In genomic region chr16:86974120-86974519, GRCh38 we compare ENCODE assay signal across 25 cellular contexts.
DNase-seq lines count a peak whose midpoint lies in the region; ATAC-seq, FAIRE-seq and TF ChIP-seq lines count a peak whose summit lies in the region.
"Had no signal": no experiment of that assay in that cellular context is flagged by ENCODE, and none has a peak within 500 bp of the region (broad histone marks: within the 10 kb centered on the region; RNA-seq: fewer than 3 reads in every experiment).

No MANE protein-coding gene starts in this region.

- H3K9me3 ChIP-seq in HepG2 (ENCODE audit: low read length) (no peaks in the 10 kb centered on the region), right lobe of liver (no peaks in the 10 kb centered on the region), lower lobe of right lung (no peaks in the 10 kb centered on the region), spleen (peaks cover 0 to 4% (median 0%) of the 10 kb centered on the region in 8 donors)
- H3K9me3 ChIP-seq: BE2C had no signal

- TF ChIP-seq CTCF in HepG2 (CRISPR knock-in tag; IDR thresholded peaks at IDR 0.05) (no peak), right lobe of liver (IDR thresholded peaks at IDR 0.05) (no peak), lower lobe of right lung (IDR thresholded peaks at IDR 0.05) (no peak), spleen (IDR thresholded peaks at IDR 0.05 in 8 of 11, conservative IDR thresholded peaks at IDR 0.05 in 3 of 11) (no peak)

- H4K20me1 ChIP-seq in HepG2 (ENCODE audit: insufficient read depth, low read length), result no peaks in the 10 kb centered on the region
- H4K20me1 ChIP-seq: BLaER1 treated with 17β-estradiol and CSF1 and Interleukin-3, amounts not matched to agents 10 nM and 100 nM had no signal

- H3K36me3 ChIP-seq in HepG2 (replicated peaks in 1 of 2; ENCODE audit: control insufficient read depth in 1 of 2, insufficient read depth in 2 of 2, low read length in 2 of 2) (no peaks in the 10 kb centered on the region), right lobe of liver (no peaks in the 10 kb centered on the region), lower lobe of right lung (no peaks in the 10 kb centered on the region), spleen (no peaks in the 10 kb centered on the region)
- H3K36me3 ChIP-seq: BE2C; BLaER1 treated with 17β-estradiol and CSF1 and Interleukin-3, amounts not matched to agents 10 nM and 100 nM had no signal

- no peak overlapping the region for H2AFZ ChIP-seq in HepG2 (ENCODE audit: low read length)
- H2AFZ ChIP-seq: GM23248 had no signal

- no peaks in the 10 kb centered on the region for H3K79me2 ChIP-seq in HepG2 (ENCODE audit: insufficient read depth, low read length)

- FAIRE-seq in HepG2 (lab: Jason Lieb, UNC), result no peak
- FAIRE-seq: A549, GM12891, GM18507 had no signal

- no peak for DNase-seq in HepG2 (ENCODE audit: low spot score)
- no peak for DNase-seq in right lobe of liver
- peak; percentile 20 for DNase-seq in lower lobe of right lung
- DNase-seq in spleen, result peak; percentile 29
- DNase-seq in activated CD4-positive, alpha-beta T cell treated with anti-CD3 and anti-CD28 coated beads, Interleukin-2, amount 10 ng/mL, durations not matched to agents 24 days and 14 days, result no peak
- DNase-seq: 8988T; ACHN; AML-193; BE2C; Calu3; CD4-positive, alpha-beta T cell; COR-L47; DMS53; DMS79 treated with DMSO at 0.1 percent for 48 hours; GF-D8; GM23248; H9 had no signal

- no peaks in the 10 kb centered on the region for H3K9me3 Mint-ChIP-seq in activated CD4-positive, alpha-beta T cell treated with anti-CD3 and anti-CD28 coated beads, Interleukin-2, amount 10 ng/mL, durations not matched to agents 24 days and 14 days
- H3K9me3 Mint-ChIP-seq: CD4-positive, alpha-beta T cell had no signal

- intact Hi-C loops in HepG2 (cut with micrococcal nuclease; ENCODE audit: unreplicated experiment), result no loop called here
- intact Hi-C loops in right lobe of liver (cut with DNase I), result no loop called here
- intact Hi-C loops in lower lobe of right lung (cut with DNase I), result no loop called here
- intact Hi-C loops in spleen (cut with DNase I; ENCODE audit: low total_unique reads), result no loop called here
- intact Hi-C loops in activated CD4-positive, alpha-beta T cell treated with anti-CD3 and anti-CD28 coated beads, Interleukin-2, amount 10 ng/mL, durations not matched to agents 24 days and 14 days (cut with micrococcal nuclease), result no loop called here

- H3K9ac ChIP-seq in HepG2 (ENCODE audit: insufficient read depth, low read depth, low read length), result no peak overlapping the region
- H3K9ac ChIP-seq: BLaER1 treated with 17β-estradiol and CSF1 and Interleukin-3, amounts not matched to agents 10 nM and 100 nM; GM23248 had no signal

- H3K27ac ChIP-seq in HepG2 (ENCODE audit: extremely low read length, insufficient read depth, low read length) (no peak overlapping the region), right lobe of liver (no peak overlapping the region), lower lobe of right lung (no peak overlapping the region), spleen (no peak overlapping the region)
- H3K27ac ChIP-seq: A549; BLaER1 treated with 17β-estradiol and CSF1 and Interleukin-3, amounts not matched to agents 10 nM and 100 nM; GM23248 had no signal

- no peak overlapping the region for H3K4me3 Mint-ChIP-seq in activated CD4-positive, alpha-beta T cell treated with anti-CD3 and anti-CD28 coated beads, Interleukin-2, amount 10 ng/mL, durations not matched to agents 24 days and 14 days
- H3K4me3 Mint-ChIP-seq: CD14-positive monocyte; CD4-positive, alpha-beta T cell; H9 had no signal

- ATAC-seq in HepG2, result no peak
- no peak for ATAC-seq in right lobe of liver
- ATAC-seq in lower lobe of right lung, result no peak
- ATAC-seq in HG02798 (IDR thresholded peaks at IDR 0.05; ENCODE audit: poor library complexity, unreplicated experiment), result no peak
- no peak for ATAC-seq in GM21619 (IDR thresholded peaks at IDR 0.05; ENCODE audit: unreplicated experiment)
- ATAC-seq: A549, HCT116 had no signal

- H3K4me3 ChIP-seq in HepG2 (replicated peaks in 1 of 3; ENCODE audit: insufficient read depth in 1 of 3, low read depth in 2 of 3, low read length in 3 of 3) (no peak overlapping the region), right lobe of liver (no peak overlapping the region), lower lobe of right lung (no peak overlapping the region), spleen (no peak overlapping the region)
- H3K4me3 ChIP-seq: A549; BLaER1 treated with 17β-estradiol and CSF1 and Interleukin-3, amounts not matched to agents 10 nM and 100 nM; GM23248 had no signal

- peaks cover 2 to 19% of the 10 kb centered on the region in 2 experiments; a peak in 1 of 5 replicates for H3K27me3 ChIP-seq in HepG2 (ENCODE audit: control insufficient read depth in 1 of 2, insufficient read depth in 2 of 2, low read length in 2 of 2)
- no peaks in the 10 kb centered on the region for H3K27me3 ChIP-seq in right lobe of liver
- H3K27me3 ChIP-seq in lower lobe of right lung (ENCODE audit: low read depth), result peaks cover 3% of the 10 kb centered on the region
- H3K27me3 ChIP-seq in spleen (replicated peaks in 1 of 7), result peaks cover 0 to 49% (median 0%) of the 10 kb centered on the region in 7 donors
- H3K27me3 ChIP-seq: BE2C; BLaER1 treated with 17β-estradiol and CSF1 and Interleukin-3, amounts not matched to agents 10 nM and 100 nM had no signal

- H3K27me3 Mint-ChIP-seq in activated CD4-positive, alpha-beta T cell treated with anti-CD3 and anti-CD28 coated beads, Interleukin-2, amount 10 ng/mL, durations not matched to agents 24 days and 14 days, result no peaks in the 10 kb centered on the region
- H3K27me3 Mint-ChIP-seq: CD4-positive, alpha-beta T cell had no signal

- no peak overlapping the region for H3K4me2 ChIP-seq in HepG2 (ENCODE audit: low read depth, low read length)
- H3K4me2 ChIP-seq: A549; BLaER1 treated with 17β-estradiol and CSF1 and Interleukin-3, amounts not matched to agents 10 nM and 100 nM had no signal

- no peak for TF ChIP-seq POLR2A in HepG2 (IDR thresholded peaks at IDR 0.05; ENCODE audit: insufficient read depth in 1 of 2, low read depth in 2 of 2, low read length in 2 of 2)
- no peak for TF ChIP-seq POLR2A in right lobe of liver (IDR thresholded peaks at IDR 0.05)
- TF ChIP-seq POLR2A in spleen (IDR thresholded peaks at IDR 0.05), result no peak

- H3K4me1 ChIP-seq in HepG2 (ENCODE audit: insufficient read depth, low read length) (no peaks in the 10 kb centered on the region), right lobe of liver (no peaks in the 10 kb centered on the region), lower lobe of right lung (no peaks in the 10 kb centered on the region), spleen (peaks cover 0 to 3% (median 0%) of the 10 kb centered on the region in 6 donors)
- H3K4me1 ChIP-seq: BE2C had no signal

- TF ChIP-seq EP300 in HepG2 (IDR thresholded peaks at IDR 0.05; ENCODE audit: low read depth in 2 of 2, low read length in 2 of 2) (no peak), HepG2 (CRISPR knock-in tag; IDR thresholded peaks at IDR 0.05; ENCODE audit: borderline replicate concordance) (no peak)

- no peaks in the 10 kb centered on the region for H3K4me1 Mint-ChIP-seq in activated CD4-positive, alpha-beta T cell treated with anti-CD3 and anti-CD28 coated beads, Interleukin-2, amount 10 ng/mL, durations not matched to agents 24 days and 14 days

- no peak for TF ChIP-seq RAD21 in HepG2 (CRISPR knock-in tag; IDR thresholded peaks at IDR 0.05)

- in situ Hi-C loops in HepG2 (cut with HindIII; ENCODE audit: extremely low pct_ligation_motif_present, low pct_unique_long_range_greater_than_20kb), result no loop called here

- POLR2A ChIA-PET in HepG2 (lab: Yijun Ruan, JAX), result no interaction called here

- H3K36me3 Mint-ChIP-seq in activated CD4-positive, alpha-beta T cell treated with anti-CD3 and anti-CD28 coated beads, Interleukin-2, amount 10 ng/mL, durations not matched to agents 24 days and 14 days (ENCODE audit: low read depth), result no peaks in the 10 kb centered on the region
- H3K36me3 Mint-ChIP-seq: CD14-positive monocyte had no signal

- H3K27ac Mint-ChIP-seq in activated CD4-positive, alpha-beta T cell treated with anti-CD3 and anti-CD28 coated beads, Interleukin-2, amount 10 ng/mL, durations not matched to agents 24 days and 14 days, result no peak overlapping the region
- H3K27ac Mint-ChIP-seq: CD14-positive monocyte; CD4-positive, alpha-beta T cell; H9 had no signal

- BruUV-seq in HepG2 (replicated peaks; lab: Mats Ljungman, UMichigan), result no TSS peak

- WGBS in HepG2 (ENCODE audit: low lambda C conversion rate), result 20% methylated on average over 1 of the region's 2 CpGs
- WGBS in right lobe of liver (ENCODE audit: insufficient coverage, low coverage, low lambda C conversion rate, missing lambda C conversion rate), result no CpG with 5 or more reads among the region's 2 CpGs
- WGBS in spleen, 5 donors, result 77 to 100% (median 95%) methylated on average over 2 of the region's 2 CpGs

- CTCF ChIA-PET in HepG2 (lab: Yijun Ruan, JAX; ENCODE audit: low intra/inter-chr PET ratio, low total read pairs), result no interaction called here

TF ChIP-seq in HepG2, 621 proteins besides CTCF, POLR2A, EP300 and RAD21:
- no peak for TF ChIP-seq ZNF446 (CRISPR knock-in tag; IDR thresholded peaks at IDR 0.05)
- no peak for TF ChIP-seq NCOA5 (CRISPR knock-in tag; IDR thresholded peaks at IDR 0.05)
- no peak for TF ChIP-seq ZFP1 (CRISPR knock-in tag; IDR thresholded peaks at IDR 0.05)
- TF ChIP-seq YEATS2 (CRISPR knock-in tag; IDR thresholded peaks at IDR 0.05; ENCODE audit: borderline replicate concordance), result no peak
- TF ChIP-seq ZFAT (CRISPR knock-in tag; conservative IDR thresholded peaks at IDR 0.05), result no peak
- peak; percentile 90 for TF ChIP-seq ZNF331 (CRISPR knock-in tag; IDR thresholded peaks at IDR 0.05)

Comparison
In these comparisons a context has a peak if more than half of its experiments do, and no peak if none do; other contexts are left out.
1. DNase-seq: peak in lower lobe of right lung (single experiment) and spleen (single experiment); none in HepG2 (single experiment), right lobe of liver (0 of 3) and activated CD4-positive, alpha-beta T cell treated with anti-CD3 and anti-CD28 coated beads, Interleukin-2, amount 10 ng/mL, durations not matched to agents 24 days and 14 days (single experiment).